Comparison of ENCODE assay signal across 19 cellular contexts in genomic region chr18:38790303-38790702, GRCh38.
A peak's percentile ranks its signal among the peaks of the same experiment; 100 is the strongest.
DNase-seq lines count a peak whose midpoint lies in the region; ATAC-seq and TF ChIP-seq lines count a peak whose summit lies in the region.
"Had no signal": no experiment of that assay in that cellular context is flagged by ENCODE, and none has a peak within 500 bp of the region (broad histone marks: within the 10 kb centered on the region; RNA-seq: fewer than 3 reads in every experiment).

No MANE protein-coding gene starts in this region.

- CTCF ChIA-PET in Calu3 (lab: Charles Lee): no interaction called here

- H3K4me1 Mint-ChIP-seq in Calu3 (ENCODE audit: low read depth, unreplicated experiment) (no peaks in the 10 kb centered on the region), GM23338 (no peaks in the 10 kb centered on the region)
- H3K4me1 Mint-ChIP-seq: CD14-positive monocyte; IgD-negative memory B cell; naive thymus-derived CD4-positive, alpha-beta T cell had no signal

- H3K9me3 ChIP-seq in OCI-LY3 (ENCODE audit: insufficient read depth, low read length): peaks cover 7% of the 10 kb centered on the region
- H3K9me3 ChIP-seq: tibial artery had no signal

- H3K27ac Mint-ChIP-seq in Calu3 (ENCODE audit: unreplicated experiment): no peak overlapping the region
- H3K27ac Mint-ChIP-seq in GM23338: 0 out of 2 replicates have a peak overlapping the region, but pooled peaks have one; percentile 5
- H3K27ac Mint-ChIP-seq: CD14-positive monocyte; IgD-negative memory B cell; naive thymus-derived CD4-positive, alpha-beta T cell; T-helper 1 cell treated with Interleukin-12 subunit alpha and Interleukin-12 subunit beta and Interleukin-4 antibody, amounts not matched to agents 30 μg/mL and 1 μg/mL, for 36 hours had no signal

- ATAC-seq in GM23338: no peak
- peak; percentile 55 for ATAC-seq in foreskin keratinocyte
- ATAC-seq in HG02763 (IDR thresholded peaks at IDR 0.05; ENCODE audit: unreplicated experiment): no peak
- ATAC-seq: heart left ventricle; left lobe of liver; naive thymus-derived CD4-positive, alpha-beta T cell had no signal

- H3K27me3 ChIP-seq in GM23338 (ENCODE audit: insufficient read depth): no peaks in the 10 kb centered on the region
- no peaks in the 10 kb centered on the region for H3K27me3 ChIP-seq in OCI-LY3 (ENCODE audit: low read depth, low read length)
- H3K27me3 ChIP-seq in foreskin keratinocyte: no peaks in the 10 kb centered on the region
- H3K27me3 ChIP-seq: heart left ventricle, tibial artery had no signal

- H3K9me2 ChIP-seq in GM23338 (ENCODE audit: insufficient read depth): no peaks in the 10 kb centered on the region

- H3K4me3 Mint-ChIP-seq in Calu3 (ENCODE audit: low read depth, unreplicated experiment): no peak overlapping the region
- H3K4me3 Mint-ChIP-seq in GM23338: no peak overlapping the region
- H3K4me3 Mint-ChIP-seq: CD14-positive monocyte; IgD-negative memory B cell; naive thymus-derived CD4-positive, alpha-beta T cell; T-helper 1 cell treated with Interleukin-12 subunit alpha and Interleukin-12 subunit beta and Interleukin-4 antibody, amounts not matched to agents 30 μg/mL and 1 μg/mL, for 36 hours had no signal

- BruUV-seq in Calu3 (replicated peaks; lab: Mats Ljungman, UMichigan): no TSS peak

- no peak overlapping the region for H2AFZ ChIP-seq in GM23338
- no peak overlapping the region for H2AFZ ChIP-seq in OCI-LY3 (ENCODE audit: low read depth, low read length)

- H3F3A ChIP-seq in GM23338 (replicated peaks; ENCODE audit: low read depth): no peaks in the 10 kb centered on the region

- peak; percentile 3 for DNase-seq in Calu3
- DNase-seq in GM23338 (ENCODE audit: low spot score): peak; percentile 55
- DNase-seq in foreskin keratinocyte: peak in 1 of 2 donors; percentile 9
- DNase-seq in activated CD8-positive, alpha-beta memory T cell treated with anti-CD3 and anti-CD28 coated beads, Interleukin-2, amount 50 U/mL, for 4 hours: no peak
- DNase-seq in activated gamma-delta T cell (lab: John Stamatoyannopoulos, UW): no peak
- no peak for DNase-seq in kidney glomerular epithelial cell (lab: John Stamatoyannopoulos, UW)
- DNase-seq: activated CD4-positive, CD25-positive, alpha-beta regulatory T cell treated with anti-CD3 and anti-CD28 coated beads, Interleukin-2, amount 50 U/mL, for 72 hours; heart left ventricle; naive thymus-derived CD4-positive, alpha-beta T cell; NCI-H187; NCI-H524 treated with DMSO at 0.1 percent for 48 hours; retina; tibial artery had no signal

- H3K36me3 Mint-ChIP-seq in Calu3 (ENCODE audit: insufficient read depth, unreplicated experiment): no peaks in the 10 kb centered on the region
- H3K36me3 Mint-ChIP-seq in GM23338 (ENCODE audit: low read depth): no peaks in the 10 kb centered on the region
- H3K36me3 Mint-ChIP-seq: CD14-positive monocyte; IgD-negative memory B cell; naive thymus-derived CD4-positive, alpha-beta T cell had no signal

- TF ChIP-seq CTCF in Calu3 (IDR thresholded peaks at IDR 0.05; ENCODE audit: unreplicated experiment): peak; percentile 19
- peak; percentile 75 to 78 for TF ChIP-seq CTCF in GM23338 (conservative IDR thresholded peaks at IDR 0.05; ENCODE audit: low read depth in 2 of 2)
- TF ChIP-seq CTCF in OCI-LY3 (IDR thresholded peaks at IDR 0.05; ENCODE audit: low read depth, low read length): peak; percentile 51
- peak; percentile 61 for TF ChIP-seq CTCF in foreskin keratinocyte (conservative IDR thresholded peaks at IDR 0.05)

- H3K27ac ChIP-seq in GM23338 (ENCODE audit: low read depth): no peak overlapping the region
- H3K27ac ChIP-seq in OCI-LY3 (ENCODE audit: low read length): no peak overlapping the region
- no peak overlapping the region for H3K27ac ChIP-seq in foreskin keratinocyte
- H3K27ac ChIP-seq: heart left ventricle, tibial artery had no signal

- intact Hi-C loops in Calu3 (cut with micrococcal nuclease; ENCODE audit: unreplicated experiment): no loop called here

- H4K20me1 ChIP-seq in GM23338 (replicated peaks; ENCODE audit: insufficient read depth) (no peaks in the 10 kb centered on the region), OCI-LY3 (ENCODE audit: insufficient read depth, low read length) (no peaks in the 10 kb centered on the region)

- no peak overlapping the region for H3K4me2 ChIP-seq in GM23338
- no peak overlapping the region for H3K4me2 ChIP-seq in OCI-LY3 (ENCODE audit: low read length)

- H3K79me2 ChIP-seq in GM23338 (replicated peaks; ENCODE audit: insufficient read depth) (no peaks in the 10 kb centered on the region), OCI-LY3 (ENCODE audit: low read length) (no peaks in the 10 kb centered on the region)

- H3K4me3 ChIP-seq in GM23338 (no peak overlapping the region), OCI-LY3 (ENCODE audit: low read length) (no peak overlapping the region)
- H3K4me3 ChIP-seq: heart left ventricle, tibial artery had no signal

- H3K4me1 ChIP-seq in GM23338 (ENCODE audit: insufficient read depth) (no peaks in the 10 kb centered on the region), OCI-LY3 (ENCODE audit: low read length) (no peaks in the 10 kb centered on the region), foreskin keratinocyte (no peaks in the 10 kb centered on the region)
- H3K4me1 ChIP-seq: heart left ventricle, tibial artery had no signal

- no peaks in the 10 kb centered on the region for H3K9me3 Mint-ChIP-seq in Calu3 (ENCODE audit: low read depth, unreplicated experiment)
- H3K9me3 Mint-ChIP-seq in GM23338: no peaks in the 10 kb centered on the region
- H3K9me3 Mint-ChIP-seq: T-helper 1 cell treated with Interleukin-12 subunit alpha and Interleukin-12 subunit beta and Interleukin-4 antibody, amounts not matched to agents 30 μg/mL and 1 μg/mL, for 36 hours had no signal

- no peak overlapping the region for H3K9ac ChIP-seq in OCI-LY3 (ENCODE audit: low read length)

- no peaks in the 10 kb centered on the region for H3K36me3 ChIP-seq in GM23338 (ENCODE audit: insufficient read depth)
- H3K36me3 ChIP-seq in OCI-LY3 (replicated peaks; ENCODE audit: low read depth, low read length): no peaks in the 10 kb centered on the region
- H3K36me3 ChIP-seq: heart left ventricle, tibial artery had no signal

- H3K27me3 Mint-ChIP-seq in Calu3 (ENCODE audit: unreplicated experiment) (no peaks in the 10 kb centered on the region), GM23338 (ENCODE audit: insufficient read depth, low read depth, poor library complexity) (no peaks in the 10 kb centered on the region)
- H3K27me3 Mint-ChIP-seq: IgD-negative memory B cell; naive thymus-derived CD4-positive, alpha-beta T cell had no signal

TF ChIP-seq in GM23338, 12 proteins besides CTCF, POLR2A, EP300 and RAD21 (continues in another document):
- TF ChIP-seq ZNF462 (CRISPR knock-in tag; IDR thresholded peaks at IDR 0.05) (no peak), ZNF114 (CRISPR knock-in tag; IDR thresholded peaks at IDR 0.05) (no peak)

Comparison
In these comparisons a context has a peak if more than half of its experiments do, and no peak if none do; other contexts are left out.
1. DNase-seq: peak in Calu3 (single experiment) and GM23338 (single experiment); none in activated CD8-positive, alpha-beta memory T cell treated with anti-CD3 and anti-CD28 coated beads, Interleukin-2, amount 50 U/mL, for 4 hours (single experiment), activated gamma-delta T cell (single experiment) and kidney glomerular epithelial cell (single experiment).
2. CTCF ChIP-seq: peak in every context shown above with its lines; median percentile 76 in GM23338; 61 in foreskin keratinocyte; 51 in OCI-LY3; 19 in Calu3.